18 cellular contexts compared by ENCODE assay signal in the genomic region with DNA sequence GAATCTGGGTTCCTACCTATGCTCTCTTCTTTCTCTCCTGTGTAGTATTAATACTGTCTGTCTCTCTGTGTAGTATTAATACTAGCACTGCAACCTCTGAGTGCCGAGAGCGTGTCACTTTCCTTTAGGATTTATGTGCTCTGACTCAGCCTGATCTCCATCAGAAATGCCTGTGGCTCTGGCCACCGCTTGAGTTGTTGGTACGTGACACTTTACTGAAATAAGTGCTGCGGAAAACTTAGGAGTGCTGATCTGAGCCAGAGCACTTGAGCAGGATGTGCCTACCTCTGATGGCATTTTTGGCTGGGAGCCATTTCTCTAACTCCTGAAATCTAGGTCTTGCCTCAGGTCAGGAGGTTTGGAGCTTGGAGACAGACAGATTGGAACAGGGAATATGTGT.
DNase-seq lines count a peak whose midpoint lies in the region; ATAC-seq and FAIRE-seq lines count a peak whose summit lies in the region.
"Had no signal": no experiment of that assay in that cellular context is flagged by ENCODE, and none has a peak within 500 bp of the region (broad histone marks: within the 10 kb centered on the region; RNA-seq: fewer than 3 reads in every experiment).

No MANE protein-coding gene starts in this region.

- intact Hi-C loops in cardiac septum (cut with DNase I): no loop called here

- DNase-seq in DMS79 (lab: John Stamatoyannopoulos, UW): peak; percentile 30
- DNase-seq in HTR-8/SVneo (ENCODE audit: insufficient read length, low spot score): peak; percentile 20
- peak; percentile 23 for DNase-seq in astrocyte of the hippocampus (ENCODE audit: low read depth, low spot score)
- DNase-seq in left kidney (ENCODE audit: low read depth, low spot score): peak; percentile 48
- DNase-seq in cardiac septum (ENCODE audit: low spot score): no peak
- DNase-seq in NOMO-1 treated with DMSO at 0.1 percent for 48 hours (lab: John Stamatoyannopoulos, UW; ENCODE audit: unreplicated experiment): no peak
- DNase-seq in SIG-M5 (lab: John Stamatoyannopoulos, UW): no peak
- DNase-seq: activated CD4-positive, alpha-beta T cell treated with anti-CD3 and anti-CD28 coated beads for 1 hour; activated CD8-positive, alpha-beta memory T cell treated with anti-CD3 and anti-CD28 coated beads, Interleukin-2, amount 50 U/mL, for 4 hours; erythroblast; hippocampal formation; left ventricle myocardium superior; MG63; naive B cell; NCI-H2081; stimulated activated naive CD8-positive, alpha-beta T cell treated with anti-CD3 and anti-CD28 coated beads, Interleukin-15, Interleukin-2, amounts not matched to agents 100 U/mL and 50 U/mL, for 24 hours had no signal

- no peak for FAIRE-seq in HTR-8/SVneo (lab: Jason Lieb, UNC)

- ATAC-seq in HG03354 (IDR thresholded peaks at IDR 0.05; ENCODE audit: poor library complexity, severe bottlenecking, unreplicated experiment): no peak
- ATAC-seq: left ventricle myocardium superior; Right ventricle myocardium inferior; stimulated activated naive CD8-positive, alpha-beta T cell treated with anti-CD3 and anti-CD28 coated beads, Interleukin-15, Interleukin-2, amounts not matched to agents 100 U/mL and 50 U/mL, for 24 hours had no signal

Comparison
In these comparisons a context has a peak if more than half of its experiments do, and no peak if none do; other contexts are left out.
1. DNase-seq: peak in DMS79 (single experiment), HTR-8/SVneo (single experiment), astrocyte of the hippocampus (single experiment) and left kidney (single experiment); none in cardiac septum (single experiment), NOMO-1 treated with DMSO at 0.1 percent for 48 hours (single experiment) and SIG-M5 (single experiment).